16 cellular contexts compared by ENCODE assay signal in genomic region chr2:145547620-145548019, GRCh38.
"Had no signal": no experiment of that assay in that cellular context is flagged by ENCODE, and none has a peak within 500 bp of the region (broad histone marks: within the 10 kb centered on the region; RNA-seq: fewer than 3 reads in every experiment).

No MANE protein-coding gene starts in this region.

- H3K36me3 ChIP-seq: pancreas had no signal

- H3K27me3 ChIP-seq: pancreas had no signal

- H3K27ac ChIP-seq: pancreas had no signal

- H3K4me3 ChIP-seq: lung, pancreas had no signal

- FAIRE-seq: pancreas, small intestine had no signal

- H3K9me3 ChIP-seq: pancreas had no signal

- DNase-seq: erythroblast; foreskin melanocyte; head of caudate nucleus; hippocampal formation; left colon; left ventricle myocardium superior; mesenchymal stem cell; naive B cell; occipital lobe; pancreas; right cardiac atrium; small intestine; stimulated activated CD4-positive, alpha-beta T cell treated with anti-CD3 and anti-CD28 coated beads, Interleukin-2, amount 100 ng/mL, for 48 hours; stimulated activated naive CD4-positive, alpha-beta T cell treated with Interleukin-2 at 50 U/mL for 16 hours; trophoblast cell had no signal
